Comparison of ENCODE assay signal across 8 cellular contexts in the genomic region with DNA sequence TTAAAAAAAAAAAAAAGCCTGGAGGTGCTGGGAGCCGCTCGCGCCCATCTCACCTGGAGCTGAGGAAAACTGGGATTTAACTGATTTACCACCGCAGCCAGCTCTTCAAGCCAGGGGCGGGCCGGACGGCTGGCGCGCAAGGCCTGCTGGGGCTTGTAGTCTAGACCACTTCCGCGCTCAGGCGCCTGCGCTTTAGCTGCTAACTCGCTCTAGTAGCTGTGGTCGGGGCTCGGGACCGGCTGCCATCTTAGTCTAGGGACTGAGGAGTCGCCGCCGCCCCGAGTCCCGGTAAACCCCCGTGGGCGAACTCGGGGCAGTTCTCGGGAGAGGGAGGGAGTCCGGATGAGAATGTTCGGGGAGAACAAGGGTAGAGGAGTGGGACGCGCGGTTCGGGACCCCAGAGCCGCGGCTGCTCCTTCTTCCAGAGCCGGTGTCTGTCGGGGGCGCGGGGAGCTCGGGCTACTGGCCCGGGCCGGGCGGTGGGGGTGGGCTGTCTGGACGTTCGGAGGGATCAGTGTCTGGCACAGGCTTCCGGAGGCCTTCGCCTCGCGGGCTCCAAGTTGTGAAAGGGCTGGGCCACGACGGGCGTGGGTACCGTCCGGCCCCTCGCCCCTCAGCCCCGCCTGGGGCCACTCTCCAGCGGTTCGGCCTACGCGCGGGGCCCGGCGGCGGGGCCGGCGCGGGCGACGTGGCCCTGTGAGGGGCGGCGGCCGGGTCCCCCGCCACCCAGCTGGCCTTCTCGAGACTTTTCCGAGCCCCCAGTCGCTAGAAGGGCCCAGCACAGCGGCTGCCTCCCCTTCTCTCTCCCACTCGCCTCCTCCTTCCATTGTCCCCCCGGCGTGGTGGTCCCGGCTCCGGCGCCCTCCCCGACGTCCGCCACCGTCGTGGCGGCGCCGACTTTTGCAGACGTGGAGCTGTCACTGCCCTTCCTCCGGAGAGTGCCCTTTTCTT. TPM values are rescaled to one million over a fixed set of nuclear protein-coding genes. Genes with fewer than 3 reads are reported as not detected.
DNase-seq lines count a peak whose midpoint lies in the region; ATAC-seq and TF ChIP-seq lines count a peak whose summit lies in the region.

A gene (plus strand): TSS at position 212 of the 951 bp plus-strand sequence. CDS start 30,539 bp downstream, outside the sequence.

- H2BK15ac ChIP-seq in IMR-90 (ENCODE audit: low read depth, low read length): no peak within 1 kb of the TSS; the same call in 2 of the 3 replicates

- POLR2A ChIA-PET in IMR-90 (lab: Charles Lee; ENCODE audit: unreplicated experiment): no interaction called here

- H2BK5ac ChIP-seq in IMR-90 (ENCODE audit: low read depth, low read length, poor library complexity, severe bottlenecking): peak within 1 kb of the TSS; percentile 88

- no peaks in the 10 kb centered on the region for H3K9me3 ChIP-seq in IMR-90 (ENCODE audit: control insufficient read depth, insufficient read depth, low read length)

- peaks cover 3 to 44% of the 10 kb centered on the region in 2 experiments; a peak in 2 of 4 replicates for H3K79me1 ChIP-seq in IMR-90 (ENCODE audit: low read depth in 1 of 2, low read length in 2 of 2)

- peak within 1 kb of the TSS; percentile 99 for H3K9ac ChIP-seq in IMR-90 (ENCODE audit: low read depth, low read length)

- H3K23ac ChIP-seq in IMR-90 (ENCODE audit: low read depth, low read length): peak within 1 kb of the TSS; percentile 97

- WGBS in IMR-90 (ENCODE audit: extremely low coverage in 2 of 2, insufficient read length in 1 of 2), 2 experiments: 0% methylated on average over 41 of the region's 92 CpGs; no CpG with 5 or more reads in 1 of the 2 experiments

- H2AK5ac ChIP-seq in IMR-90 (ENCODE audit: low read depth, low read length): peak within 1 kb of the TSS; percentile 90

- peaks cover 51% of the 10 kb centered on the region for H4K20me1 ChIP-seq in IMR-90 (ENCODE audit: insufficient read depth, low read length)

- BruUV-seq in IMR-90 (replicated peaks; lab: Mats Ljungman, UMichigan): no TSS peak

- peak within 1 kb of the TSS; percentile 99 for H2AK9ac ChIP-seq in IMR-90 (replicated peaks; ENCODE audit: low read depth, low read length, poor library complexity)

- peak; percentile 94 for TF ChIP-seq POLR2A in IMR-90 (IDR thresholded peaks at IDR 0.05; ENCODE audit: low read depth, low read length)

- peak within 1 kb of the TSS; percentile 54 for H2BK120ac ChIP-seq in IMR-90 (ENCODE audit: low read depth, low read length)

- H3K4me3 ChIP-seq in IMR-90 (ENCODE audit: insufficient read depth, low read depth, low read length): peak within 1 kb of the TSS; percentile 97

- CTCF ChIA-PET in IMR-90 (lab: Yijun Ruan, JAX): interaction anchor here (0.5 to 1.8 kb wide), 5 partner anchors 28 to 176 kb away, joined by 3 to 8 read pairs (median 5); no protein-coding TSS in a partner anchor

- H3K27me3 ChIP-seq in IMR-90 (ENCODE audit: control insufficient read depth, insufficient read depth, low read length): no peaks in the 10 kb centered on the region

- H3K18ac ChIP-seq in IMR-90 (ENCODE audit: low read depth, low read length): peak within 1 kb of the TSS; percentile 89

- H3K4ac ChIP-seq in IMR-90 (ENCODE audit: low read depth, low read length): peak within 1 kb of the TSS; percentile 98

- no peak within 1 kb of the TSS; the same call in 1 of the 2 replicates for H2BK20ac ChIP-seq in IMR-90 (ENCODE audit: low read depth, low read length)

- DNase-seq in DMS 273 (lab: John Stamatoyannopoulos, UW; ENCODE audit: unreplicated experiment) (peak; percentile 98), IMR-90 (peak; percentile 95), OCI-M1 (lab: John Stamatoyannopoulos, UW) (peak; percentile 95), activated T-cell treated with anti-CD3 and anti-CD28 coated beads for 4 hours (peak; percentile 88), epithelial cell of prostate (ENCODE audit: low read depth, low spot score) (peak; percentile 75), mucosa of gallbladder (ENCODE audit: low spot score) (peak; percentile 95)
- peak; percentile 84 for DNase-seq in stimulated activated CD8-positive, alpha-beta memory T cell treated with anti-CD3 and anti-CD28 coated beads, Interleukin-4, amount 100 ng/mL, for 4 hours (ENCODE audit: low read depth in 2 of 2, low spot score in 1 of 2)

- H4K8ac ChIP-seq in IMR-90 (ENCODE audit: low read depth in 2 of 2, low read length in 2 of 2): peak within 1 kb of the TSS; percentile 91 to 96; a peak in 3 of 4 replicates

- H3K56ac ChIP-seq in IMR-90 (ENCODE audit: extremely low read depth, insufficient read depth, low read length): peak within 1 kb of the TSS; percentile 96

- H3K4me2 ChIP-seq in IMR-90 (ENCODE audit: low read depth, low read length): peak within 1 kb of the TSS; percentile 91

- H4K5ac ChIP-seq in IMR-90 (ENCODE audit: low read depth, low read length): peak within 1 kb of the TSS; percentile 93

- peaks cover 2% of the 10 kb centered on the region; the same call in 1 of the 2 replicates for H3K36me3 ChIP-seq in IMR-90 (ENCODE audit: control insufficient read depth, insufficient read depth, low read length)

- in situ Hi-C loops in IMR-90 (cut with MboI; ENCODE audit: low sequenced_read_pairs): no loop called here

- intact Hi-C loops in IMR-90 (cut with micrococcal nuclease): loop anchor here (5.0 kb wide), 1 partner anchor 51 kb away; no protein-coding TSS in a partner anchor

- dilution Hi-C loops in IMR-90 (cut with HindIII; ENCODE audit: low sequenced_read_pairs, unreplicated experiment): no loop called here

- peak within 1 kb of the TSS; percentile 94 for H4K91ac ChIP-seq in IMR-90 (ENCODE audit: insufficient read depth, low read depth, low read length)

- H3K4me1 ChIP-seq in IMR-90 (ENCODE audit: control insufficient read depth, insufficient read depth, low read length): peaks cover 8% of the 10 kb centered on the region; the same call in 1 of the 2 replicates

- peak within 1 kb of the TSS; percentile 98 for H2AFZ ChIP-seq in IMR-90 (replicated peaks; ENCODE audit: low read length, poor library complexity)

- H3K9me1 ChIP-seq in IMR-90 (ENCODE audit: insufficient read depth, low read length): peaks cover 8% of the 10 kb centered on the region

- ATAC-seq in GM21528 (IDR thresholded peaks at IDR 0.05; ENCODE audit: low FRiP score, unreplicated experiment) (peak; percentile 84), IMR-90 (ENCODE audit: low read depth) (peak; percentile 99)

- no peak for TF ChIP-seq CTCF in IMR-90 (conservative IDR thresholded peaks at IDR 0.05; ENCODE audit: low read depth, low read length)

- H3K14ac ChIP-seq in IMR-90 (replicated peaks; ENCODE audit: low read depth, low read length): peak within 1 kb of the TSS; percentile 99

- TF ChIP-seq RAD21 in IMR-90 (IDR thresholded peaks at IDR 0.05; ENCODE audit: low read length): no peak

- peak within 1 kb of the TSS; percentile 100 for H3K27ac ChIP-seq in IMR-90 (ENCODE audit: insufficient read depth, low read length)
- H3K27ac ChIP-seq in epithelial cell of prostate: peak within 1 kb of the TSS; percentile 77

TF ChIP-seq in IMR-90, 13 proteins besides CTCF, POLR2A, EP300 and RAD21:
- TF ChIP-seq MAZ (IDR thresholded peaks at IDR 0.05; ENCODE audit: borderline replicate concordance, low read depth, low read length): no peak
- TF ChIP-seq, protein P1, sequence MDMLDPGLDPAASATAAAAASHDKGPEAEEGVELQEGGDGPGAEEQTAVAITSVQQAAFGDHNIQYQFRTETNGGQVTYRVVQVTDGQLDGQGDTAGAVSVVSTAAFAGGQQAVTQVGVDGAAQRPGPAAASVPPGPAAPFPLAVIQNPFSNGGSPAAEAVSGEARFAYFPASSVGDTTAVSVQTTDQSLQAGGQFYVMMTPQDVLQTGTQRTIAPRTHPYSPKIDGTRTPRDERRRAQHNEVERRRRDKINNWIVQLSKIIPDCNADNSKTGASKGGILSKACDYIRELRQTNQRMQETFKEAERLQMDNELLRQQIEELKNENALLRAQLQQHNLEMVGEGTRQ (IDR thresholded peaks at IDR 0.05; ENCODE audit: low read depth, low read length): 0 out of 2 replicates have a peak, but pooled peaks have one; percentile 8
TF ChIP-seq in IMR-90: peak in this region for 1.

RNA-seq across cellular contexts. Expression of the gene that starts here (rescaled TPM):
- total RNA-seq in IMR-90 (2012; rRNA removed) (94.6 and 103 TPM in 2 replicates), mucosa of gallbladder (46.2 TPM)
- polyA plus RNA-seq in IMR-90 (2012; rRNA removed): 8.8 and 12.7 TPM in 2 replicates
- 5.0 and 7.6 TPM in 2 replicates for polyA plus RNA-seq in IMR-90 (2012; cell fraction: cytosol; rRNA removed)
- 5.1 and 11.9 TPM in 2 replicates for polyA plus RNA-seq in IMR-90 (2012; cell fraction: nucleus; rRNA removed; ENCODE audit: low replicate concordance)

Comparison
In these comparisons a context has a peak if more than half of its experiments do, and no peak if none do; other contexts are left out.
1. Peak in every context shown above with its lines: DNase-seq, ATAC-seq, H3K4me3 ChIP-seq and H3K27ac ChIP-seq.